In the genomic region with DNA sequence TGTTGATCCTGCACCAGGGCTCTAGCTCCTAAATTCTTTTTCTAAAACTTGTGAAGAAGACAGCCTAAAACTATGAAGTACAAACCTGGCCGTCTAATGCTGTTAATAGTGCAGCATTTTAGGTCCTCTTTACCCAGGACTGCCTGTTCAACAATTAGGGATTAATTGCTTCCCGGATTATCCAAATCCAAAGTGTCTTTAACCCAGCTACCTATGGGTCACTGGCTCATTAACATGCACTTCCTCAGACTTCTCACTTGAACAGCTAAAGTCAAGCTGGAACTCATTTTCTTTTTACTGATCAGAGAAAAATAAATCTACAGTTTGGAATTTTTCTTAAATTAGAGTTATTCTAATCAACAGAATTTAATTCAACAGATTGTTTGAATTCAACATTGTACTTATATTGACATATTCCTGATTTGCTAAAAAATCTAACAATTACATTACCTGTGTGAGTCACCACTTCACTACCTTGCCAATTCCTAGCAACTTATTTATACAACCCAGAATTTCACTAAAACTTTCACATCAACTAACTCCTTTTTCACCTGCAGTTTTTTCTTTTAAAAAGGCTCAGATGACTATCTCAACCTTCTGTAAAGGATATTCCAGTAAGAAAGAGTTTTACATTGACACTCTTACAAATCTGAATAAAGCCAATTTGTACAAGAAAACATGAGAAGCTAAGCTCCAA, we compare ENCODE assay signal across 8 cellular contexts. TPM values are rescaled to one million over a fixed set of nuclear protein-coding genes. Genes with fewer than 3 reads are reported as not detected.
A peak's percentile ranks its signal among the peaks of the same experiment; 100 is the strongest.
DNase-seq lines count a peak whose midpoint lies in the region; ATAC-seq and TF ChIP-seq lines count a peak whose summit lies in the region.

No MANE protein-coding gene starts in this region.

- no peak overlapping the region for H3K27ac ChIP-seq in thymus (ENCODE audit: low read depth)

- TF ChIP-seq CTCF in kidney epithelial cell (IDR thresholded peaks at IDR 0.05; ENCODE audit: insufficient read depth, low read length, poor library complexity, severe bottlenecking), result no peak

- no peaks in the 10 kb centered on the region for H3K27me3 Mint-ChIP-seq in activated CD4-positive, alpha-beta T cell treated with anti-CD3 and anti-CD28 coated beads, Interleukin-2, amount 10 ng/mL, durations not matched to agents 7 days and 5 days
- H3K27me3 Mint-ChIP-seq in activated T-helper 2 cell treated with anti-CD3 and anti-CD28 coated beads, Interferon-gamma antibody, Interleukin-2, Interleukin-4, amounts not matched to agents 10 μg/mL and 5 μg/mL and 100 μg/mL, durations not matched to agents 14 hours and 24 hours and 36 hours (ENCODE audit: low read depth), result no peaks in the 10 kb centered on the region

- no peak for ATAC-seq in HG02885 (IDR thresholded peaks at IDR 0.05; ENCODE audit: poor library complexity, unreplicated experiment)

- in situ Hi-C loops in ACHN (cut with HindIII; ENCODE audit: low pct_ligation_motif_present, low pct_unique_long_range_greater_than_20kb, low sequenced_read_pairs), result no loop called here

- no peaks in the 10 kb centered on the region for H3K9me3 Mint-ChIP-seq in activated CD4-positive, alpha-beta T cell treated with anti-CD3 and anti-CD28 coated beads, Interleukin-2, amount 10 ng/mL, durations not matched to agents 7 days and 5 days
- H3K9me3 Mint-ChIP-seq in activated T-helper 2 cell treated with anti-CD3 and anti-CD28 coated beads, Interferon-gamma antibody, Interleukin-2, Interleukin-4, amounts not matched to agents 10 μg/mL and 5 μg/mL and 100 μg/mL, durations not matched to agents 14 hours and 24 hours and 36 hours, result no peaks in the 10 kb centered on the region

- H3K4me3 Mint-ChIP-seq in activated CD4-positive, alpha-beta T cell treated with anti-CD3 and anti-CD28 coated beads, Interleukin-2, amount 10 ng/mL, durations not matched to agents 7 days and 5 days, result peak overlapping the region; percentile 82
- H3K4me3 Mint-ChIP-seq in activated T-helper 2 cell treated with anti-CD3 and anti-CD28 coated beads, Interferon-gamma antibody, Interleukin-2, Interleukin-4, amounts not matched to agents 10 μg/mL and 5 μg/mL and 100 μg/mL, durations not matched to agents 14 hours and 24 hours and 36 hours (ENCODE audit: low read depth), result peak overlapping the region; percentile 99

- 27% methylated on average over 2 of the region's 2 CpGs for WGBS in thymus

- no peak for DNase-seq in activated CD4-positive, alpha-beta T cell treated with anti-CD3 and anti-CD28 coated beads, Interleukin-2, amount 10 ng/mL, durations not matched to agents 7 days and 5 days
- DNase-seq in activated CD4-positive, alpha-beta T cell treated with anti-CD3 and anti-CD28 coated beads, Interleukin-2, amount 50 U/mL, for 1 hour, result no peak
- DNase-seq in activated T-helper 2 cell treated with anti-CD3 and anti-CD28 coated beads, Interferon-gamma antibody, Interleukin-2, Interleukin-4, amounts not matched to agents 10 μg/mL and 5 μg/mL and 100 μg/mL, durations not matched to agents 14 hours and 24 hours and 36 hours (ENCODE audit: low spot score), result no peak
- DNase-seq in kidney epithelial cell (ENCODE audit: low read depth), result no peak
- DNase-seq in ACHN, result no peak
- DNase-seq in SW 1271 (lab: John Stamatoyannopoulos, UW), result no peak

- H3K27ac Mint-ChIP-seq in activated CD4-positive, alpha-beta T cell treated with anti-CD3 and anti-CD28 coated beads, Interleukin-2, amount 10 ng/mL, durations not matched to agents 7 days and 5 days, result peak overlapping the region; percentile 87
- peak overlapping the region; percentile 62 for H3K27ac Mint-ChIP-seq in activated T-helper 2 cell treated with anti-CD3 and anti-CD28 coated beads, Interferon-gamma antibody, Interleukin-2, Interleukin-4, amounts not matched to agents 10 μg/mL and 5 μg/mL and 100 μg/mL, durations not matched to agents 14 hours and 24 hours and 36 hours

- peaks cover 68% of the 10 kb centered on the region for H3K36me3 Mint-ChIP-seq in activated CD4-positive, alpha-beta T cell treated with anti-CD3 and anti-CD28 coated beads, Interleukin-2, amount 10 ng/mL, durations not matched to agents 7 days and 5 days (ENCODE audit: low read depth)
- peaks cover 76% of the 10 kb centered on the region for H3K36me3 Mint-ChIP-seq in activated T-helper 2 cell treated with anti-CD3 and anti-CD28 coated beads, Interferon-gamma antibody, Interleukin-2, Interleukin-4, amounts not matched to agents 10 μg/mL and 5 μg/mL and 100 μg/mL, durations not matched to agents 14 hours and 24 hours and 36 hours (ENCODE audit: low read depth)

- H3K27me3 ChIP-seq in kidney epithelial cell (ENCODE audit: control insufficient read depth, insufficient read depth, low read length) (no peaks in the 10 kb centered on the region), thymus (ENCODE audit: control insufficient read depth, insufficient read depth) (no peaks in the 10 kb centered on the region)

- H3K4me1 Mint-ChIP-seq in activated CD4-positive, alpha-beta T cell treated with anti-CD3 and anti-CD28 coated beads, Interleukin-2, amount 10 ng/mL, durations not matched to agents 7 days and 5 days, result peaks cover 67% of the 10 kb centered on the region
- H3K4me1 Mint-ChIP-seq in activated T-helper 2 cell treated with anti-CD3 and anti-CD28 coated beads, Interferon-gamma antibody, Interleukin-2, Interleukin-4, amounts not matched to agents 10 μg/mL and 5 μg/mL and 100 μg/mL, durations not matched to agents 14 hours and 24 hours and 36 hours (ENCODE audit: low read depth), result peaks cover 59% of the 10 kb centered on the region

- CTCF ChIA-PET in activated CD4-positive, alpha-beta T cell treated with anti-CD3 and anti-CD28 coated beads, Interleukin-2, amount 10 ng/mL, durations not matched to agents 7 days and 5 days (lab: Charles Lee), result interaction anchor here (0.6 to 7.7 kb wide), 4 partner anchors 11 to 1129 kb away, joined by 3 to 76 read pairs (median 4); partner anchors contain the start of gene COX20

- peaks cover 15% of the 10 kb centered on the region for H3K4me1 ChIP-seq in thymus (ENCODE audit: control insufficient read depth, insufficient read depth, low read length)

- intact Hi-C loops in activated T-helper 2 cell treated with anti-CD3 and anti-CD28 coated beads, Interferon-gamma antibody, Interleukin-2, Interleukin-4, amounts not matched to agents 10 μg/mL and 5 μg/mL and 100 μg/mL, durations not matched to agents 14 hours and 24 hours and 36 hours (cut with micrococcal nuclease), result loop anchor here (5.0 to 10.0 kb wide), 3 partner anchors 814 to 1704 kb away; partner anchors contain the start of genes CEP170, CNST, SDCCAG8 and TFB2M

- no peaks in the 10 kb centered on the region for H3K9me3 ChIP-seq in thymus (ENCODE audit: control insufficient read depth)

- POLR2A ChIA-PET in activated CD4-positive, alpha-beta T cell treated with anti-CD3 and anti-CD28 coated beads, Interleukin-2, amount 10 ng/mL, durations not matched to agents 7 days and 5 days (lab: Charles Lee), result no interaction called here

- peak overlapping the region; percentile 98 for H3K4me3 ChIP-seq in kidney epithelial cell (ENCODE audit: low read depth, low read length)
- H3K4me3 ChIP-seq in thymus (ENCODE audit: low read length), result peak overlapping the region; percentile 50

- H3K36me3 ChIP-seq in kidney epithelial cell (ENCODE audit: control insufficient read depth, insufficient read depth, low read length) (peaks cover 1% of the 10 kb centered on the region), thymus (ENCODE audit: control insufficient read depth, insufficient read depth) (peaks cover 27% of the 10 kb centered on the region)

RNA-seq across cellular contexts. Expression of gene HNRNPU, which starts 3.3 kb away (rescaled TPM):
- total RNA-seq in activated CD4-positive, alpha-beta T cell treated with anti-CD3 and anti-CD28 coated beads, Interleukin-2, amount 10 ng/mL, durations not matched to agents 7 days and 5 days, result 100 to 1,000 TPM; 425 to 469 TPM
- 569 and 589 TPM in 2 replicates for total RNA-seq in activated T-helper 2 cell treated with anti-CD3 and anti-CD28 coated beads, Interferon-gamma antibody, Interleukin-2, Interleukin-4, amounts not matched to agents 10 μg/mL and 5 μg/mL and 100 μg/mL, durations not matched to agents 14 hours and 24 hours and 36 hours
- 271 and 358 TPM in 2 replicates for total RNA-seq in kidney epithelial cell
- 259 TPM for polyA plus RNA-seq in thymus

RNA-seq across cellular contexts. Expression of gene COX20, which starts 25.6 kb away (rescaled TPM):
- 10 to 100 TPM; 29.8 to 32.9 TPM for total RNA-seq in activated CD4-positive, alpha-beta T cell treated with anti-CD3 and anti-CD28 coated beads, Interleukin-2, amount 10 ng/mL, durations not matched to agents 7 days and 5 days
- total RNA-seq in activated T-helper 2 cell treated with anti-CD3 and anti-CD28 coated beads, Interferon-gamma antibody, Interleukin-2, Interleukin-4, amounts not matched to agents 10 μg/mL and 5 μg/mL and 100 μg/mL, durations not matched to agents 14 hours and 24 hours and 36 hours, result 27.1 and 33.2 TPM in 2 replicates
- 25.1 and 30.2 TPM in 2 replicates for total RNA-seq in kidney epithelial cell
- 60.8 TPM for polyA plus RNA-seq in thymus
